8 cellular contexts compared by ENCODE assay signal in genomic region chr5:132215329-132215728, GRCh38. TPM values are rescaled to one million over a fixed set of nuclear protein-coding genes. Genes with fewer than 3 reads are reported as not detected.
DNase-seq lines count a peak whose midpoint lies in the region; ATAC-seq lines count a peak whose summit lies in the region.

No MANE protein-coding gene starts in this region.

- DNase-seq in DMS 273 treated with DMSO at 0.1 percent for 48 hours (lab: John Stamatoyannopoulos, UW) = peak; percentile 86
- DNase-seq in T1000 (lab: John Stamatoyannopoulos, UW) = peak; percentile 89
- DNase-seq in glomerular visceral epithelial cell (ENCODE audit: extremely low spot score) = peak; percentile 98
- DNase-seq in posterior vena cava (ENCODE audit: low spot score) = peak; percentile 98
- no peak for DNase-seq in activated CD4-positive, alpha-beta T cell treated with anti-CD3 and anti-CD28 coated beads, Interleukin-2, amount 50 U/mL, for 48 hours

- ATAC-seq in HG03095 (IDR thresholded peaks at IDR 0.05; ENCODE audit: unreplicated experiment) (no peak), HG02798 (IDR thresholded peaks at IDR 0.05; ENCODE audit: poor library complexity, unreplicated experiment) (no peak), GM18867 (IDR thresholded peaks at IDR 0.05; ENCODE audit: unreplicated experiment) (no peak)

- intact Hi-C loops in posterior vena cava (cut with DNase I) = no loop called here

RNA-seq across cellular contexts. Expression of gene P4HA2, which starts 12.3 kb away (rescaled TPM):
- 10 to 100 TPM; 33.2 to 58.8 TPM for total RNA-seq in posterior vena cava

RNA-seq across cellular contexts. Expression of gene PDLIM4, which starts 42.2 kb away (rescaled TPM):
- 10 to 100 TPM; 82.5 to 83.2 TPM for total RNA-seq in posterior vena cava

Comparison
In these comparisons a context has a peak if more than half of its experiments do, and no peak if none do; other contexts are left out.
1. DNase-seq: peak in DMS 273 treated with DMSO at 0.1 percent for 48 hours (single experiment), T1000 (single experiment), glomerular visceral epithelial cell (single experiment) and posterior vena cava (single experiment); none in activated CD4-positive, alpha-beta T cell treated with anti-CD3 and anti-CD28 coated beads, Interleukin-2, amount 50 U/mL, for 48 hours (0 of 2).